In genomic region chr2:241318830-241319229, GRCh38 we compare ENCODE assay signal across 1 cellular context.
A peak's percentile ranks its signal among the peaks of the same experiment; 100 is the strongest.
TF ChIP-seq lines count a peak whose summit lies in the region.

No MANE protein-coding gene starts in this region.

TF ChIP-seq in IMR-90, 13 proteins besides CTCF, POLR2A, EP300 and RAD21:
- 0 out of 2 replicates have a peak, but pooled peaks have one; percentile 26 for TF ChIP-seq MAFK (IDR thresholded peaks at IDR 0.05; ENCODE audit: low read depth, low read length)
